9 cellular contexts compared by ENCODE assay signal in genomic region chr20:47315339-47315662, GRCh38. TPM values are rescaled to one million over a fixed set of nuclear protein-coding genes. Genes with fewer than 3 reads are reported as not detected.
A peak's percentile ranks its signal among the peaks of the same experiment; 100 is the strongest.
DNase-seq lines count a peak whose midpoint lies in the region; ATAC-seq, FAIRE-seq and TF ChIP-seq lines count a peak whose summit lies in the region.
"Had no signal": no experiment of that assay in that cellular context is flagged by ENCODE, and none has a peak within 500 bp of the region (broad histone marks: within the 10 kb centered on the region; RNA-seq: fewer than 3 reads in every experiment).

No MANE protein-coding gene starts in this region.

- H3K4me1 ChIP-seq in H9 (ENCODE audit: insufficient read depth, low read length) (peaks cover 27% of the 10 kb centered on the region), Peyer's patch (peaks cover 4 to 53% (median 29%) of the 10 kb centered on the region in 4 donors), HAP-1 (peaks cover 46% of the 10 kb centered on the region)

- no peak overlapping the region for H2BK120ac ChIP-seq in H9 (ENCODE audit: low read depth, low read length, poor library complexity, severe bottlenecking)

- no peak overlapping the region for H4K8ac ChIP-seq in H9 (replicated peaks; ENCODE audit: insufficient read length, low read depth, low read length)

- H3K36me3 Mint-ChIP-seq in H9 (ENCODE audit: insufficient read depth in 1 of 3, low read depth in 3 of 3) = peaks cover 12 to 36% (median 22%) of the 10 kb centered on the region in 3 experiments

- H3K18ac ChIP-seq in H9 (ENCODE audit: insufficient read length, low read depth, low read length) = peak overlapping the region; percentile 77

- no peak for TF ChIP-seq CTCF in H9 (conservative IDR thresholded peaks at IDR 0.05)
- TF ChIP-seq CTCF in Peyer's patch (IDR thresholded peaks at IDR 0.05) = no peak
- TF ChIP-seq CTCF in fibroblast of the aortic adventitia (IDR thresholded peaks at IDR 0.05; ENCODE audit: insufficient read depth, low read length) = no peak
- TF ChIP-seq CTCF in D721Med (IDR thresholded peaks at IDR 0.05; ENCODE audit: insufficient read depth, missing control alignments) = no peak

- H4K5ac ChIP-seq in H9 (ENCODE audit: insufficient read length, low read depth, low read length) = no peak overlapping the region

- H3K79me2 ChIP-seq in H9 (ENCODE audit: insufficient read depth, low read length) = peaks cover 40% of the 10 kb centered on the region; the same call in 1 of the 2 replicates

- H2BK5ac ChIP-seq in H9 (ENCODE audit: insufficient read length, low read length) = no peak overlapping the region

- no peak overlapping the region for H4K91ac ChIP-seq in H9 (ENCODE audit: insufficient read length, low read depth, low read length)

- in situ Hi-C loops in HAP-1 (cut with MboI; ENCODE audit: low sequenced_read_pairs) = no loop called here

- H3K36me3 ChIP-seq in Peyer's patch (peaks cover 0 to 16% (median 0%) of the 10 kb centered on the region in 3 donors), HAP-1 (replicated peaks) (peaks cover 16% of the 10 kb centered on the region)

- H3K27ac Mint-ChIP-seq in H9 = peak overlapping the region; percentile 99 to 100 (median 100)

- H4K20me1 ChIP-seq in H9 (ENCODE audit: control insufficient read depth, insufficient read depth, insufficient read length) = no peaks in the 10 kb centered on the region

- TF ChIP-seq POLR2A in Peyer's patch (IDR thresholded peaks at IDR 0.05) = no peak

- no peak overlapping the region for H3K4ac ChIP-seq in H9 (ENCODE audit: low read depth, low read length)

- peak overlapping the region in 1 of 2 experiments; percentile 1; a peak in 1 of 5 replicates for H3K4me3 Mint-ChIP-seq in H9

- no peak overlapping the region for H2BK12ac ChIP-seq in H9 (ENCODE audit: insufficient read length, low read depth, low read length)

- H3K9ac ChIP-seq in H9 (ENCODE audit: extremely low read depth, insufficient read length, low read length) = no peak overlapping the region

- peaks cover 76 to 85% of the 10 kb centered on the region in 2 experiments for H3K4me1 Mint-ChIP-seq in H9

- peaks cover 9% of the 10 kb centered on the region for H3K23me2 ChIP-seq in H9 (ENCODE audit: insufficient read length, low read depth, low read length, poor library complexity, severe bottlenecking)

- H3K23ac ChIP-seq in H9 (ENCODE audit: insufficient read length, low read depth, low read length) = no peak overlapping the region

- no peak overlapping the region for H2AFZ ChIP-seq in H9 (ENCODE audit: low read length)

- no peak for FAIRE-seq in D721Med (lab: Jason Lieb, UNC)

- no peak for DNase-seq in H9
- DNase-seq in Peyer's patch = no peak
- DNase-seq in fibroblast of the aortic adventitia (ENCODE audit: low read depth) = peak; percentile 23
- peak; percentile 36 for DNase-seq in skeletal muscle cell (ENCODE audit: low read depth)
- DNase-seq in HAP-1 (ENCODE audit: low spot score in 2 of 2) = no peak
- no peak for DNase-seq in GOT3 (lab: John Stamatoyannopoulos, UW)
- DNase-seq in D721Med (ENCODE audit: insufficient read length, low spot score) = no peak
- DNase-seq: NCI-H1694 treated with DMSO at 0.1 percent for 48 hours had no signal

- H3K9me3 ChIP-seq in H9 (ENCODE audit: control insufficient read depth, low read depth, low read length) = no peaks in the 10 kb centered on the region
- H3K9me3 ChIP-seq in Peyer's patch = no peaks in the 10 kb centered on the region
- no peaks in the 10 kb centered on the region for H3K9me3 ChIP-seq in HAP-1

- no peak overlapping the region for H3K14ac ChIP-seq in H9 (ENCODE audit: insufficient read depth, low read length)

- H3K4me2 ChIP-seq in H9 (ENCODE audit: insufficient read depth, insufficient read length, low read length) = no peak overlapping the region

- H3T11ph ChIP-seq in H9 (ENCODE audit: low read length) = no peak overlapping the region

- no peaks in the 10 kb centered on the region for H3K27me3 Mint-ChIP-seq in H9 (ENCODE audit: low read depth)

- no peak overlapping the region for H2BK15ac ChIP-seq in H9 (ENCODE audit: low read depth, low read length)

- H3K4me3 ChIP-seq in Peyer's patch (no peak overlapping the region), fibroblast of the aortic adventitia (ENCODE audit: low read depth, low read length) (no peak overlapping the region), skeletal muscle cell (ENCODE audit: low read depth, low read length) (no peak overlapping the region), HAP-1 (no peak overlapping the region)

- H2AK5ac ChIP-seq in H9 (ENCODE audit: insufficient read length, low read length) = no peak overlapping the region

- no CpG with 5 or more reads among the region's 4 CpGs for WGBS in H9 (ENCODE audit: extremely low coverage, insufficient read length, low lambda C conversion rate)

- H2BK20ac ChIP-seq in H9 (ENCODE audit: low read depth, low read length, poor library complexity, severe bottlenecking) = no peak overlapping the region

- H3K9me3 Mint-ChIP-seq in H9 = no peaks in the 10 kb centered on the region; a peak in 1 of 5 replicates

- ATAC-seq in HG03025 (IDR thresholded peaks at IDR 0.05; ENCODE audit: low FRiP score, unreplicated experiment) = no peak

- peaks cover 5% of the 10 kb centered on the region for H3K79me1 ChIP-seq in H9 (ENCODE audit: insufficient read depth, low read depth, low read length, poor library complexity, severe bottlenecking)

- H3K27me3 ChIP-seq in H9 (ENCODE audit: insufficient read depth, low read length) (no peaks in the 10 kb centered on the region), Peyer's patch (no peaks in the 10 kb centered on the region), HAP-1 (ENCODE audit: low read depth) (no peaks in the 10 kb centered on the region)

- peak overlapping the region; percentile 99 for H3K27ac ChIP-seq in H9 (ENCODE audit: insufficient read length, low read depth, low read length)
- H3K27ac ChIP-seq in Peyer's patch = peak overlapping the region; percentile 74 to 99 (median 94)

- H3K56ac ChIP-seq in H9 (ENCODE audit: insufficient read length, low read depth, low read length) = no peak overlapping the region

RNA-seq across cellular contexts. Expression of gene ZMYND8, which starts 41.2 kb away (rescaled TPM):
- 158 and 162 TPM in 2 replicates for total RNA-seq in H9 (2021)
- 100 to 1,000 TPM in 1 of 4 donors, 10 to 100 TPM in 3; 51.3 to 106 (median 94.0) TPM for total RNA-seq in Peyer's patch
- total RNA-seq in fibroblast of the aortic adventitia (ENCODE audit: low replicate concordance) = 14.2 and 24.0 TPM in 2 replicates

Comparison
In these comparisons a context has a peak if more than half of its experiments do, and no peak if none do; other contexts are left out.
1. DNase-seq: peak in fibroblast of the aortic adventitia (single experiment) and skeletal muscle cell (single experiment); none in H9 (single experiment), Peyer's patch (0 of 3), HAP-1 (0 of 2), GOT3 (single experiment) and D721Med (single experiment).